In the genomic region with DNA sequence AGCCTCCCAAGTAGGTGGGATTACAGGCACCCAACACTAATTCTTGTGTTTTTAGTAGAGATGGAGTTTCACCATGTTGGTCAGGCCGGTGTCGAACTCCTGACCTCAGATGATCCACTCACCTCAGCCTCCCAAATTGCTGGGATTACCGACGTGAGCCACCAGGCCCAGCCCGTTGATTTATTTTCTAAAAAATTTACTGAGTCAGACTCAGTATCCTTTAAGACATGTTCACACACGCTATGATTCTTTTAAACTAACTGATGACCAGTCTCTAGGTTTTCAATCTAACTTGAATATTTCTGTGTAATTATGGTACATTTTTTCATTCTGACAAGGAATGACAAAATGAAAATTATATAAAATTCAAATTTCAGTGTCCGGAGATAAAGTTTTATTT, we compare ENCODE assay signal across 35 cellular contexts.
"Had no signal": no experiment of that assay in that cellular context is flagged by ENCODE, and none has a peak within 500 bp of the region (broad histone marks: within the 10 kb centered on the region; RNA-seq: fewer than 3 reads in every experiment).

No MANE protein-coding gene starts in this region.

- H3K9me3 ChIP-seq: MG63 had no signal

- H3K36me3 ChIP-seq: MG63 had no signal

- H3K27me3 ChIP-seq: MG63 had no signal

- H3K4me3 ChIP-seq: MG63 had no signal

- H3K27ac ChIP-seq: KMS-11 had no signal

- DNase-seq: Karpas-422, Kasumi-1, KG1, MG63, MM.1S, MV-4-11, NCI-H1048, NCI-H1092, NCI-H1092 treated with DMSO at 0.1 percent for 48 hours, NCI-H1105, NCI-H1105 treated with DMSO at 0.1 percent for 48 hours, NCI-H1417, NCI-H1417 treated with DMSO at 0.1 percent for 48 hours, NCI-H1436, NCI-H1436 treated with DMSO at 0.1 percent for 48 hours, NCI-H146, NCI-H1694, NCI-H1694 treated with DMSO at 0.1 percent for 48 hours, NCI-H187, NCI-H187 treated with DMSO at 0.1 percent for 48 hours, NCI-H1930, NCI-H2029, NCI-H2029 treated with DMSO at 0.1 percent for 48 hours, NCI-H2081, NCI-H2081 treated with DMSO at 0.1 percent for 48 hours, NCI-H2107, NCI-H2171, NCI-H2171 treated with DMSO at 0.1 percent for 48 hours, NCI-H2227 treated with DMSO at 0.1 percent for 48 hours, NCI-H226, NCI-H345, NCI-H446, NCI-H446 treated with DMSO at 0.1 percent for 48 hours, NCI-H510A had no signal
